ENCODE assay signal across 11 cellular contexts in the genomic region with DNA sequence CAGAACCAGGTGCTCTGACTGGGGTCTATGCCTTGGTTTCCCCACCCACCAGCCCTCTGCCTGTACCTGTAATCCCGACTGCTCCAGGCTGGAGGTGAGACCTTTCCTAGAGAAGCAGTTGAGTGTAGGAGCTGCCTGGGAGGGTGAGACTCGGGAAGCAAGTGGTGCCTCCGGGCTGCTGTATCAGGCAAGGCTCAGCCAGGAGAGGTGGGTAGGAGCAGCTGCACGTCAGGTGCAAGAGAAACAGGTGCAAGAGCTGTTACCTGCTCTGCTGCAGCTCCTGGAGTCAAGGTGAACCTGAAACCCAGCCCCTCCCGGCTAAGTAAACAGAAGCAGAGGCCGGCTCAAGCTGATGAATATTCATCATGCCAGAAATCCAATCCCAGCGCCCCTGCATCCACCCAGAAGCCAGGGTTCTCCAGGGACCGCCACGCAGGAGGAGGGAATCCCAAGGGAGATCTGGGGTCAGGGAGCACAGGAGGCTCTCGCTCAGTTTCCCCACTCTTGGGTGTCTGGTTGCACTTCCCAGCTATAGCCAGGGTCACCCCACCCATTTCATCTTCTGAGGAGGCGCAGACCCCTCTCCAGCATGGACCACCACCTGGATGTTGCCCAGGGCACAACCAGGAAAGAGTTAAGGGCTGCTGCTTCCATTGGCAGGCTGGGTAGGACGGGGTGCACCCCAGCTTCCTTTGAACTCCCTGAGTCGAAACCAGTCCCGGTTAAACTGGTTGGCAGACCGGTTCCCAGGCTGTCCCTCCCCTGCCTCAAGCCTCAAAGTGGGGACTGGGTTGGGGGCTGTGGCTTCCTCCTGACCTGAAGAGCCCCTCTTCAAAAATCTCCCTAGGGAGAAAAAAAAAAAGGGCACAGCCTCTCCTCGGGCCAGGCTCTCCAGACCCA. TPM values are rescaled to one million over a fixed set of nuclear protein-coding genes. Genes with fewer than 3 reads are reported as not detected.
A peak's percentile ranks its signal among the peaks of the same experiment; 100 is the strongest.
DNase-seq lines count a peak whose midpoint lies in the region; ATAC-seq, FAIRE-seq and TF ChIP-seq lines count a peak whose summit lies in the region.
"Had no signal": no experiment of that assay in that cellular context is flagged by ENCODE, and none has a peak within 500 bp of the region (broad histone marks: within the 10 kb centered on the region; RNA-seq: fewer than 3 reads in every experiment).

A gene with protein sequence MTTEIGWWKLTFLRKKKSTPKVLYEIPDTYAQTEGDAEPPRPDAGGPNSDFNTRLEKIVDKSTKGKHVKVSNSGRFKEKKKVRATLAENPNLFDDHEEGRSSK (minus strand): TSS at position 293 of the 900 bp plus-strand sequence. CDS start 4,649 bp downstream, outside the sequence.

- no peak for TF ChIP-seq CTCF in bronchial epithelial cell (IDR thresholded peaks at IDR 0.05; ENCODE audit: insufficient read depth, low read length, severe bottlenecking)
- no peak for TF ChIP-seq CTCF in mesothelial cell of epicardium (IDR thresholded peaks at IDR 0.05; ENCODE audit: unreplicated experiment)

- no peak for ATAC-seq in HG03521 (IDR thresholded peaks at IDR 0.05; ENCODE audit: unreplicated experiment)
- ATAC-seq in HG03045 (IDR thresholded peaks at IDR 0.05; ENCODE audit: unreplicated experiment): no peak

- no peaks in the 10 kb centered on the region for H3K36me3 ChIP-seq in bronchial epithelial cell (ENCODE audit: control insufficient read depth, insufficient read depth, low read length)

- no peaks in the 10 kb centered on the region for H3K27me3 Mint-ChIP-seq in mesothelial cell of epicardium (ENCODE audit: low read depth)
- H3K27me3 Mint-ChIP-seq: CD4-positive, alpha-beta memory T cell had no signal

- no peaks in the 10 kb centered on the region for H3K27me3 ChIP-seq in bronchial epithelial cell (ENCODE audit: control insufficient read depth, insufficient read depth, low read length)
- H3K27me3 ChIP-seq: spleen had no signal

- peak within 1 kb of the TSS; percentile 48 for H3K27ac Mint-ChIP-seq in mesothelial cell of epicardium

- H3K4me1 Mint-ChIP-seq in mesothelial cell of epicardium: peaks cover 57% of the 10 kb centered on the region
- H3K4me1 Mint-ChIP-seq: CD4-positive, alpha-beta memory T cell had no signal

- FAIRE-seq in bronchial epithelial cell (lab: Jason Lieb, UNC): peak; percentile 68

- H3K4me3 ChIP-seq in bronchial epithelial cell (ENCODE audit: low read depth, low read length): peak within 1 kb of the TSS; percentile 20
- H3K4me3 ChIP-seq: spleen had no signal

- H3K4me3 Mint-ChIP-seq in mesothelial cell of epicardium: peak within 1 kb of the TSS; percentile 60
- H3K4me3 Mint-ChIP-seq: CD4-positive, alpha-beta memory T cell; dendritic cell treated with granulocyte-macrophage colony-stimulating factor and Interleukin-4, amounts not matched to agents 40 ng/mL and 50 ng/mL, for 4 days had no signal

- peak; percentile 99 for DNase-seq in DMS53 (lab: John Stamatoyannopoulos, UW)
- DNase-seq in NCI-H146 treated with DMSO at 0.1 percent for 48 hours (lab: John Stamatoyannopoulos, UW; ENCODE audit: unreplicated experiment): peak; percentile 96
- peak; percentile 38 for DNase-seq in bronchial epithelial cell (ENCODE audit: low read depth)
- no peak for DNase-seq in mesothelial cell of epicardium (ENCODE audit: low spot score in 2 of 2, unreplicated experiment in 2 of 2)
- DNase-seq in activated T-cell treated with anti-CD3 and anti-CD28 coated beads, Interleukin-2, amount 50 U/mL, for 48 hours: no peak
- no peak for DNase-seq in activated naive CD4-positive, alpha-beta T cell treated with anti-CD3 and anti-CD28 coated beads, Interleukin-2, amount 50 U/mL, for 16 hours
- DNase-seq: CD4-positive, alpha-beta memory T cell; spleen had no signal

- H3K36me3 Mint-ChIP-seq in mesothelial cell of epicardium: no peaks in the 10 kb centered on the region

- H3K9me3 Mint-ChIP-seq in mesothelial cell of epicardium: peaks cover 4% of the 10 kb centered on the region
- H3K9me3 Mint-ChIP-seq: CD4-positive, alpha-beta memory T cell; dendritic cell treated with granulocyte-macrophage colony-stimulating factor and Interleukin-4, amounts not matched to agents 40 ng/mL and 50 ng/mL, for 4 days had no signal

RNA-seq across cellular contexts. Expression of the gene that starts here (rescaled TPM):
- total RNA-seq in bronchial epithelial cell (1.6 and 9.1 TPM in 2 replicates), mesothelial cell of epicardium (3.4 to 3.6 TPM (median 3.4 TPM) in 3 replicates)
- total RNA-seq: CD4-positive, alpha-beta memory T cell; spleen had no signal

Comparison
In these comparisons a context has a peak if more than half of its experiments do, and no peak if none do; other contexts are left out.
1. DNase-seq: peak in DMS53 (single experiment), NCI-H146 treated with DMSO at 0.1 percent for 48 hours (single experiment) and bronchial epithelial cell (single experiment); none in mesothelial cell of epicardium (0 of 2), activated T-cell treated with anti-CD3 and anti-CD28 coated beads, Interleukin-2, amount 50 U/mL, for 48 hours (0 of 2) and activated naive CD4-positive, alpha-beta T cell treated with anti-CD3 and anti-CD28 coated beads, Interleukin-2, amount 50 U/mL, for 16 hours (single experiment).